Comparison of ENCODE assay signal across 22 cellular contexts in the genomic region with DNA sequence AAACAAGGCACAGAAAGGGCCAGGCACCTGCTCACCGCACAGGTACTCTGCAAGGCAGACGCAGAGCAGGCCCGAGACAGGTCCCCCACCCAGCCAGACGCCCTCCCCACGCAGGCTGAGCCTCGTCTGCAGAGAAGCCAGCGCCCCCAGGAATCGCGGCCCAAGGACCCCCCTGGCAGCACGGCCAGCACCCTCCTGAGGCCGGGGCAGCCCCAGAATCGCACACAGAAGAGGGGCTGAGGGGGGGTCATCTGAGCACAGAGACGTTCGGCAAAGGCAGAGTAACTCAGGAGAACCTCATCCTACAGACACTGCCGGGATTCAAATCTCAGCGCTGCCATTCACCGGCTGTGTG.
"Had no signal": no experiment of that assay in that cellular context is flagged by ENCODE, and none has a peak within 500 bp of the region (broad histone marks: within the 10 kb centered on the region; RNA-seq: fewer than 3 reads in every experiment).

No MANE protein-coding gene starts in this region.

- H3K36me3 ChIP-seq: colonic mucosa, esophagus muscularis mucosa, neutrophil, pancreas, sigmoid colon, thoracic aorta, tibial nerve, upper lobe of left lung had no signal

- H3K27me3 Mint-ChIP-seq: central memory CD8-positive, alpha-beta T cell; memory B cell; stimulated activated memory B cell treated with anti-CD40 and anti-IgM and Interleukin-4, amounts not matched to agents 10 μg/mL and 1 μg/mL and 100 μg/mL, for 72 hours had no signal

- H3K4me3 Mint-ChIP-seq: central memory CD8-positive, alpha-beta T cell; memory B cell; natural killer cell; stimulated activated memory B cell treated with anti-CD40 and anti-IgM and Interleukin-4, amounts not matched to agents 10 μg/mL and 1 μg/mL and 100 μg/mL, for 72 hours had no signal

- H3K27ac ChIP-seq: colonic mucosa, esophagus muscularis mucosa, neutrophil, pancreas, sigmoid colon, skin epidermis, thoracic aorta, tibial nerve, upper lobe of left lung had no signal

- H3K27ac Mint-ChIP-seq: natural killer cell, progenitor cell of endocrine pancreas had no signal

- H3K27me3 ChIP-seq: neutrophil, pancreas, spleen, upper lobe of left lung had no signal

- ATAC-seq: natural killer cell; stimulated activated memory B cell treated with anti-CD40 and anti-IgM and Interleukin-4, amounts not matched to agents 10 μg/mL and 1 μg/mL and 100 μg/mL, for 72 hours; stimulated activated naive CD8-positive, alpha-beta T cell treated with anti-CD3 and anti-CD28 coated beads, Interleukin-15, Interleukin-2, amounts not matched to agents 100 U/mL and 50 U/mL, for 24 hours had no signal

- H3K9me3 Mint-ChIP-seq: central memory CD8-positive, alpha-beta T cell; memory B cell; natural killer cell; stimulated activated memory B cell treated with anti-CD40 and anti-IgM and Interleukin-4, amounts not matched to agents 10 μg/mL and 1 μg/mL and 100 μg/mL, for 72 hours had no signal

- H3K36me3 Mint-ChIP-seq: natural killer cell had no signal

- DNase-seq: colonic mucosa; dermis blood vessel endothelial cell; effector memory CD4-positive, alpha-beta T cell; kidney glomerular epithelial cell; natural killer cell; pancreas; sigmoid colon; spleen; stimulated activated CD4-positive, alpha-beta T cell treated with anti-CD3 and anti-CD28 coated beads, Interleukin-4, amount 100 ng/mL, for 4 hours; stimulated activated naive CD8-positive, alpha-beta T cell treated with anti-CD3 and anti-CD28 coated beads, Interleukin-15, Interleukin-2, amounts not matched to agents 100 U/mL and 50 U/mL, for 24 hours; substantia nigra had no signal

- H3K4me3 ChIP-seq: colonic mucosa, esophagus muscularis mucosa, lung, pancreas, sigmoid colon, skin epidermis, spleen, thoracic aorta, tibial nerve, upper lobe of left lung had no signal

- H3K9me3 ChIP-seq: colonic mucosa, esophagus muscularis mucosa, neutrophil, pancreas, sigmoid colon, spleen, thoracic aorta, tibial nerve, upper lobe of left lung had no signal

- H3K4me1 ChIP-seq: colonic mucosa, esophagus muscularis mucosa, pancreas, sigmoid colon, upper lobe of left lung had no signal
